ENCODE assay signal across 8 cellular contexts in genomic region chr10:60733826-60734225, GRCh38. TPM values are rescaled to one million over a fixed set of nuclear protein-coding genes. Genes with fewer than 3 reads are reported as not detected.
A peak's percentile ranks its signal among the peaks of the same experiment; 100 is the strongest.
DNase-seq lines count a peak whose midpoint lies in the region; TF ChIP-seq lines count a peak whose summit lies in the region.

No MANE protein-coding gene starts in this region.

- peak overlapping the region; percentile 52 to 97 (median 79) for H3K4me3 Mint-ChIP-seq in CD4-positive, alpha-beta memory T cell

- H3K9me2 ChIP-seq in GM23248 (ENCODE audit: insufficient read depth) = no peaks in the 10 kb centered on the region

- no peaks in the 10 kb centered on the region for H3K27me3 ChIP-seq in CD4-positive, alpha-beta memory T cell (ENCODE audit: insufficient read depth, low read length)
- H3K27me3 ChIP-seq in osteoblast (ENCODE audit: insufficient read depth, low read length) (peaks cover 69% of the 10 kb centered on the region), GM23248 (replicated peaks; ENCODE audit: insufficient read depth) (peaks cover 82% of the 10 kb centered on the region)

- in situ Hi-C loops in GM23248 (cut with MboI) = no loop called here

- H3K27ac ChIP-seq in CD4-positive, alpha-beta memory T cell (ENCODE audit: low read depth, low read length) = peak overlapping the region; percentile 72
- H3K27ac ChIP-seq in osteoblast (ENCODE audit: low read depth, low read length) (no peak overlapping the region), GM23248 (no peak overlapping the region)

- 64 to 68% methylated on average over 11 of the region's 11 CpGs for WGBS in GM23248 (ENCODE audit: low coverage in 1 of 2, low lambda C conversion rate in 2 of 2, missing lambda C conversion rate in 2 of 2), 2 experiments

- CTCF ChIA-PET in CD4-positive, alpha-beta memory T cell (lab: Charles Lee; ENCODE audit: partially characterized antibody) = interaction anchor here (0.8 to 2.3 kb wide), 9 partner anchors 11 to 87 kb away, joined by 3 to 9 read pairs (median 6); no protein-coding TSS in a partner anchor

- H2AFZ ChIP-seq in osteoblast (ENCODE audit: low read length) = no peak overlapping the region
- H2AFZ ChIP-seq in GM23248 = no peak overlapping the region

- DNase-seq in CD4-positive, alpha-beta memory T cell = no peak
- peak; percentile 34 for DNase-seq in NCI-H345 treated with DMSO at 0.1 percent for 48 hours (lab: John Stamatoyannopoulos, UW; ENCODE audit: unreplicated experiment)
- no peak for DNase-seq in epithelial cell of esophagus (ENCODE audit: low read depth)
- DNase-seq in osteoblast (ENCODE audit: insufficient read length, low spot score, missing footprints) = peak; percentile 30
- no peak for DNase-seq in stimulated activated CD8-positive, alpha-beta memory T cell treated with anti-CD3 and anti-CD28 coated beads, Interleukin-4, amount 100 ng/mL, for 48 hours
- DNase-seq in NCI-H2171 treated with DMSO at 0.1 percent for 48 hours (lab: John Stamatoyannopoulos, UW) = no peak
- DNase-seq in dedifferentiated amniotic fluid mesenchymal stem cell (ENCODE audit: extremely low spot score) = no peak
- DNase-seq in GM23248 = no peak

- POLR2A ChIA-PET in CD4-positive, alpha-beta memory T cell (lab: Charles Lee; ENCODE audit: partially characterized antibody) = interaction anchor here (0.6 to 2.9 kb wide), 7 partner anchors 11 to 82 kb away, joined by 3 to 15 read pairs (median 3); partner anchors contain the start of gene CDK1

- H4K20me1 ChIP-seq in osteoblast (ENCODE audit: insufficient read depth, low read length) (no peaks in the 10 kb centered on the region), GM23248 (ENCODE audit: insufficient read depth) (no peaks in the 10 kb centered on the region)

- H3K27me3 Mint-ChIP-seq in CD4-positive, alpha-beta memory T cell = no peaks in the 10 kb centered on the region

- no peaks in the 10 kb centered on the region for H3K36me3 ChIP-seq in CD4-positive, alpha-beta memory T cell (ENCODE audit: insufficient read depth, low read length)
- H3K36me3 ChIP-seq in osteoblast (ENCODE audit: insufficient read depth, low read length) (no peaks in the 10 kb centered on the region), GM23248 (ENCODE audit: low read depth) (no peaks in the 10 kb centered on the region)

- no peaks in the 10 kb centered on the region for H3K9me3 Mint-ChIP-seq in CD4-positive, alpha-beta memory T cell

- no peaks in the 10 kb centered on the region for H3K9me3 ChIP-seq in CD4-positive, alpha-beta memory T cell (ENCODE audit: control insufficient read depth in 1 of 2, low read length in 2 of 2)
- no peaks in the 10 kb centered on the region for H3K9me3 ChIP-seq in osteoblast (ENCODE audit: low read depth, low read length)
- H3K9me3 ChIP-seq in GM23248 (ENCODE audit: low read depth) = no peaks in the 10 kb centered on the region

- no peak overlapping the region for H3K9ac ChIP-seq in GM23248

- H3K4me2 ChIP-seq in osteoblast (ENCODE audit: insufficient read depth, low read length) = peak overlapping the region; percentile 69
- no peak overlapping the region for H3K4me2 ChIP-seq in GM23248 (ENCODE audit: unreplicated experiment)

- peaks cover 42% of the 10 kb centered on the region for H3K4me1 ChIP-seq in CD4-positive, alpha-beta memory T cell (ENCODE audit: insufficient read depth, low read length)
- peaks cover 4% of the 10 kb centered on the region for H3K4me1 ChIP-seq in osteoblast (ENCODE audit: insufficient read depth, low read length)
- no peaks in the 10 kb centered on the region for H3K4me1 ChIP-seq in GM23248 (ENCODE audit: insufficient read depth)

- H3K4me3 ChIP-seq in CD4-positive, alpha-beta memory T cell (ENCODE audit: low read length in 2 of 2) = peak overlapping the region in 1 of 2 donors; percentile 17
- H3K4me3 ChIP-seq in epithelial cell of esophagus (ENCODE audit: low read length) = peak overlapping the region; percentile 73
- H3K4me3 ChIP-seq in osteoblast (ENCODE audit: insufficient read depth, low read length) = peak overlapping the region; percentile 28
- no peak overlapping the region for H3K4me3 ChIP-seq in GM23248

- no peak for TF ChIP-seq CTCF in epithelial cell of esophagus (IDR thresholded peaks at IDR 0.05; ENCODE audit: insufficient read depth, low read depth, low read length, missing control alignments)
- no peak for TF ChIP-seq CTCF in osteoblast (IDR thresholded peaks at IDR 0.05; ENCODE audit: extremely low read depth, low read depth, low read length)

- no peaks in the 10 kb centered on the region for H3K79me2 ChIP-seq in osteoblast (ENCODE audit: insufficient read depth, low read length)
- no peaks in the 10 kb centered on the region for H3K79me2 ChIP-seq in GM23248 (ENCODE audit: insufficient read depth)

- peaks cover 0 to 5% of the 10 kb centered on the region in 2 donors for H3K36me3 Mint-ChIP-seq in CD4-positive, alpha-beta memory T cell

- no peaks in the 10 kb centered on the region for H3F3A ChIP-seq in GM23248 (ENCODE audit: insufficient read depth)

- H3K27ac Mint-ChIP-seq in CD4-positive, alpha-beta memory T cell = peak overlapping the region in 4 of 7 donors; percentile 23 to 89 (median 28)

- H3K4me1 Mint-ChIP-seq in CD4-positive, alpha-beta memory T cell = peaks cover 21 to 35% (median 31%) of the 10 kb centered on the region in 4 donors

- intact Hi-C loops in CD4-positive, alpha-beta memory T cell (cut with micrococcal nuclease) = loop anchor here (2.0 to 5.0 kb wide), 4 partner anchors 19 to 827 kb away; partner anchors contain the start of gene CCDC6

RNA-seq across cellular contexts. Expression of gene CDK1, which starts 44.5 kb away (rescaled TPM):
- total RNA-seq in CD4-positive, alpha-beta memory T cell = 1 to 10 TPM; 1.3 to 1.6 TPM
- under 1 TPM; 0.34 to 0.80 TPM for polyA plus RNA-seq in CD4-positive, alpha-beta memory T cell
- 5.8 and 6.5 TPM in 2 replicates for total RNA-seq in osteoblast
- total RNA-seq in GM23248 (2014; rRNA removed; shearing (Covaris generic)) = 33.5 and 40.5 TPM in 2 replicates
- 38.4 and 43.2 TPM in 2 replicates for polyA plus RNA-seq in GM23248 (2016; fragmentation: Nextera tagmentation; extraction: Ambion mirVana)

Comparison
In these comparisons a context has a peak if more than half of its experiments do, and no peak if none do; other contexts are left out.
1. DNase-seq: peak in NCI-H345 treated with DMSO at 0.1 percent for 48 hours (single experiment) and osteoblast (single experiment); none in CD4-positive, alpha-beta memory T cell (0 of 5), epithelial cell of esophagus (single experiment), stimulated activated CD8-positive, alpha-beta memory T cell treated with anti-CD3 and anti-CD28 coated beads, Interleukin-4, amount 100 ng/mL, for 48 hours (single experiment), NCI-H2171 treated with DMSO at 0.1 percent for 48 hours (single experiment), dedifferentiated amniotic fluid mesenchymal stem cell (single experiment) and GM23248 (single experiment).